19 cellular contexts compared by ENCODE assay signal in the genomic region with DNA sequence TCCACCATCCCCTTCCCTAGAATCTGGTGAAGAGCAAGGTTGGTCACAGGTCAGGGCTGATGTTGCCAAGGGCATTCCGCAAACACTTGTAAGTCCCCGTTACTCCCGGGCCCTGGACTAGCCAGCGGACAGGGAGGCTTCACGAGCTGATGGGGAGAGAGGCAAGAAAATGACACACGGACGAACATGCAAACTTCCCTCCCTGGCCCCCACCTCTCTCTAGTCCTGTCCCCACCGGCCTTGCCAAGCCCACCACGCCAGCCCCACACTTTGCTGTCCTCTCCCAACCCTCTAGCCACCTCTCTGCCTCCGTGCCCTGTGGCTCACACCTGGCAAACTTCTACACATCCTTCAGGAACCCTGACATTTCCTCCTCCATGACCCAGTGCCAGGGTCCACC. TPM values are rescaled to one million over a fixed set of nuclear protein-coding genes. Genes with fewer than 3 reads are reported as not detected.
DNase-seq lines count a peak whose midpoint lies in the region; ATAC-seq and TF ChIP-seq lines count a peak whose summit lies in the region.
"Had no signal": no experiment of that assay in that cellular context is flagged by ENCODE, and none has a peak within 500 bp of the region (broad histone marks: within the 10 kb centered on the region; RNA-seq: fewer than 3 reads in every experiment).

No MANE protein-coding gene starts in this region.

- H3K27me3 Mint-ChIP-seq in endodermal cell (ENCODE audit: insufficient read depth), result peaks cover 5% of the 10 kb centered on the region
- peaks cover 13% of the 10 kb centered on the region for H3K27me3 Mint-ChIP-seq in neural progenitor cell (ENCODE audit: insufficient read depth, low read depth)

- H3K9ac ChIP-seq in endodermal cell (ENCODE audit: extremely low read depth, low read length, poor library complexity, severe bottlenecking), result no peak overlapping the region
- H3K9ac ChIP-seq in neural progenitor cell, result no peak overlapping the region

- H3K9me3 Mint-ChIP-seq in endodermal cell (no peaks in the 10 kb centered on the region), neural progenitor cell (no peaks in the 10 kb centered on the region)
- H3K9me3 Mint-ChIP-seq: CD8-positive, alpha-beta memory T cell; H9 had no signal

- H3K4me1 Mint-ChIP-seq in endodermal cell (no peaks in the 10 kb centered on the region), neural progenitor cell (peaks cover 50% of the 10 kb centered on the region)

- no peaks in the 10 kb centered on the region for H3K79me2 ChIP-seq in neural progenitor cell (ENCODE audit: low read depth)

- intact Hi-C loops in heart left ventricle (cut with DNase I) (no loop called here), left ventricle myocardium inferior (cut with micrococcal nuclease) (no loop called here), upper lobe of right lung (cut with DNase I) (no loop called here)

- H3F3A ChIP-seq in neural progenitor cell (ENCODE audit: low read depth), result no peaks in the 10 kb centered on the region

- no peak overlapping the region for H3K4me2 ChIP-seq in neural progenitor cell
- H3K4me2 ChIP-seq: A549 had no signal

- H3K9me3 ChIP-seq in heart left ventricle (no peaks in the 10 kb centered on the region), left ventricle myocardium inferior (replicated peaks) (no peaks in the 10 kb centered on the region), endodermal cell (ENCODE audit: control insufficient read depth, low read length) (no peaks in the 10 kb centered on the region), neural progenitor cell (ENCODE audit: low read depth) (no peaks in the 10 kb centered on the region), upper lobe of right lung (no peaks in the 10 kb centered on the region)
- H3K9me3 ChIP-seq: A549 had no signal

- H3K36me3 ChIP-seq in heart left ventricle, result no peaks in the 10 kb centered on the region
- no peaks in the 10 kb centered on the region for H3K36me3 ChIP-seq in left ventricle myocardium inferior
- no peaks in the 10 kb centered on the region for H3K36me3 ChIP-seq in endodermal cell (ENCODE audit: control insufficient read depth, insufficient read depth, low read length)
- H3K36me3 ChIP-seq in neural progenitor cell, result no peaks in the 10 kb centered on the region
- H3K36me3 ChIP-seq in upper lobe of right lung, result no peaks in the 10 kb centered on the region

- TF ChIP-seq CTCF in heart left ventricle (IDR thresholded peaks at IDR 0.05) (no peak), left ventricle myocardium inferior (IDR thresholded peaks at IDR 0.05; ENCODE audit: borderline replicate concordance) (no peak), endodermal cell (conservative IDR thresholded peaks at IDR 0.05) (no peak), neural progenitor cell (IDR thresholded peaks at IDR 0.05) (no peak), upper lobe of right lung (IDR thresholded peaks at IDR 0.05) (no peak)

- TF ChIP-seq POLR2A in heart left ventricle (IDR thresholded peaks at IDR 0.05), result no peak

- peaks cover 0 to 33% (median 13%) of the 10 kb centered on the region in 12 donors for H3K4me1 ChIP-seq in heart left ventricle
- H3K4me1 ChIP-seq in left ventricle myocardium inferior, result peaks cover 27% of the 10 kb centered on the region
- no peaks in the 10 kb centered on the region for H3K4me1 ChIP-seq in endodermal cell (ENCODE audit: control insufficient read depth, insufficient read depth, low read length)
- no peaks in the 10 kb centered on the region for H3K4me1 ChIP-seq in neural progenitor cell
- no peaks in the 10 kb centered on the region for H3K4me1 ChIP-seq in upper lobe of right lung
- H3K4me1 ChIP-seq: A549 had no signal

- H4K20me1 ChIP-seq in neural progenitor cell (ENCODE audit: low read depth), result no peaks in the 10 kb centered on the region

- H3K4me3 ChIP-seq in heart left ventricle, result no peak overlapping the region
- H3K4me3 ChIP-seq in left ventricle myocardium inferior, result no peak overlapping the region
- no peak overlapping the region for H3K4me3 ChIP-seq in endodermal cell (ENCODE audit: low read length)
- no peak overlapping the region for H3K4me3 ChIP-seq in neural progenitor cell
- no peak overlapping the region for H3K4me3 ChIP-seq in upper lobe of right lung
- H3K4me3 ChIP-seq: A549 had no signal

- ATAC-seq in heart left ventricle (no peak), upper lobe of right lung (no peak), GM18861 (IDR thresholded peaks at IDR 0.05; ENCODE audit: unreplicated experiment) (no peak)

- H3K27ac Mint-ChIP-seq in endodermal cell (peak overlapping the region; percentile 30), neural progenitor cell (peak overlapping the region; percentile 57)

- peaks cover 0 to 4% (median 0%) of the 10 kb centered on the region in 9 donors for H3K27me3 ChIP-seq in heart left ventricle
- H3K27me3 ChIP-seq in left ventricle myocardium inferior (ENCODE audit: low read depth), result peaks cover 20% of the 10 kb centered on the region
- H3K27me3 ChIP-seq in endodermal cell (ENCODE audit: control insufficient read depth, insufficient read depth, low read length, poor library complexity, severe bottlenecking), result peaks cover 5% of the 10 kb centered on the region
- no peaks in the 10 kb centered on the region for H3K27me3 ChIP-seq in neural progenitor cell
- no peaks in the 10 kb centered on the region for H3K27me3 ChIP-seq in upper lobe of right lung

- H3K27ac ChIP-seq in heart left ventricle (peak overlapping the region in 3 of 12 donors; percentile 14 to 20 (median 16)), left ventricle myocardium inferior (replicated peaks) (no peak overlapping the region), endodermal cell (ENCODE audit: low read depth, low read length) (no peak overlapping the region), neural progenitor cell (no peak overlapping the region), upper lobe of right lung (no peak overlapping the region)
- H3K27ac ChIP-seq: A549, HL-60 had no signal

- H2AFZ ChIP-seq in neural progenitor cell (replicated peaks), result no peak overlapping the region

- 83 to 88% (median 86%) methylated on average over 5 to 10 of the region's 10 CpGs for WGBS in heart left ventricle, 4 donors
- 80 to 85% methylated on average over 3 to 10 of the region's 10 CpGs for WGBS in endodermal cell (ENCODE audit: insufficient coverage in 1 of 2, insufficient read length in 1 of 2), 2 experiments

- H3K36me3 Mint-ChIP-seq in endodermal cell (ENCODE audit: low read depth) (no peaks in the 10 kb centered on the region), neural progenitor cell (no peaks in the 10 kb centered on the region)

- H3K4me3 Mint-ChIP-seq in endodermal cell, result no peak overlapping the region
- H3K4me3 Mint-ChIP-seq in neural progenitor cell, result peak overlapping the region; percentile 24
- H3K4me3 Mint-ChIP-seq: CD8-positive, alpha-beta memory T cell; H9 had no signal

- DNase-seq in heart left ventricle (peak in 4 of 5 donors; percentile 17 to 40 (median 22)), left ventricle myocardium inferior (no peak), endodermal cell (no peak), neural progenitor cell (ENCODE audit: low spot score) (no peak), upper lobe of right lung (peak; percentile 55), kidney tubule cell (ENCODE audit: low spot score) (no peak)
- DNase-seq in activated T-cell treated with anti-CD3 and anti-CD28 coated beads, Interleukin-2, amount 50 U/mL, for 1 hour, result no peak
- DNase-seq: DMS79, H9, IMR-90, NCI-H1417 treated with DMSO at 0.1 percent for 48 hours, NCI-H187 treated with DMSO at 0.1 percent for 48 hours, NCI-H226, NCI-H524, SIG-M5 had no signal

RNA-seq across cellular contexts. Expression of a gene that starts 54.8 kb away (rescaled TPM):
- total RNA-seq in heart left ventricle, result 1 to 10 TPM; 2.8 to 9.4 (median 6.7) TPM
- 1 to 10 TPM; 4.3 to 6.3 TPM for polyA plus RNA-seq in heart left ventricle
- 4.0 TPM for total RNA-seq in left ventricle myocardium inferior
- 10 to 100 TPM; 14.7 to 16.9 TPM for total RNA-seq in endodermal cell
- 4.1 TPM for polyA plus RNA-seq in endodermal cell (2013, experiment 1 of 2)
- polyA plus RNA-seq in endodermal cell (2013, experiment 2 of 2), result 4.6 TPM
- 7.5 TPM in 2 replicates for total RNA-seq in neural progenitor cell (ENCODE audit: low replicate concordance)
- 33.3 TPM for total RNA-seq in upper lobe of right lung

Comparison
In these comparisons a context has a peak if more than half of its experiments do, and no peak if none do; other contexts are left out.
1. DNase-seq: peak in heart left ventricle (4 of 5) and upper lobe of right lung (single experiment); none in left ventricle myocardium inferior (single experiment), endodermal cell (single experiment), neural progenitor cell (single experiment), kidney tubule cell (single experiment) and activated T-cell treated with anti-CD3 and anti-CD28 coated beads, Interleukin-2, amount 50 U/mL, for 1 hour (single experiment).